20 cellular contexts compared by ENCODE assay signal in genomic region chr13:73850104-73850898, GRCh38.
"Had no signal": no experiment of that assay in that cellular context is flagged by ENCODE, and none has a peak within 500 bp of the region (broad histone marks: within the 10 kb centered on the region; RNA-seq: fewer than 3 reads in every experiment).

No MANE protein-coding gene starts in this region.

- H3K27ac ChIP-seq: foreskin keratinocyte, left ventricle myocardium inferior, transverse colon had no signal

- H3K9me3 Mint-ChIP-seq: activated B cell treated with CpG ODN at 0.5 μM for 24 hours; T-helper 1 cell treated with Interleukin-12 subunit alpha and Interleukin-12 subunit beta and Interleukin-4 antibody, amounts not matched to agents 30 μg/mL and 1 μg/mL, for 36 hours had no signal

- H3K36me3 ChIP-seq: transverse colon had no signal

- H3K27me3 Mint-ChIP-seq: activated B cell treated with CpG ODN at 0.5 μM for 24 hours; activated naive CD8-positive, alpha-beta T cell; naive thymus-derived CD4-positive, alpha-beta T cell had no signal

- H3K4me3 ChIP-seq: left ventricle myocardium inferior, mucosa of descending colon, transverse colon had no signal

- H3K9me3 ChIP-seq: left ventricle myocardium inferior, mucosa of descending colon, transverse colon had no signal

- H3K27me3 ChIP-seq: foreskin keratinocyte, transverse colon had no signal

- H3K4me1 ChIP-seq: foreskin keratinocyte, transverse colon had no signal

- DNase-seq: activated B cell treated with CpG ODN at 0.5 μM for 24 hours; activated CD4-positive, alpha-beta T cell treated with anti-CD3 and anti-CD28 coated beads for 48 hours; activated CD8-positive, alpha-beta memory T cell treated with anti-CD3 and anti-CD28 coated beads, Interleukin-2, amount 50 U/mL, for 4 hours; activated CD8-positive, alpha-beta T cell treated with anti-CD3 and anti-CD28 coated beads, Interleukin-2, amount 10 ng/mL, durations not matched to agents 7 days and 5 days; activated effector memory CD4-positive, alpha-beta T cell treated with anti-CD3 and anti-CD28 coated beads, Interleukin-2, amount 50 U/mL, for 16 hours; activated T-cell treated with anti-CD3 and anti-CD28 coated beads, Interleukin-2, amount 50 U/mL, for 48 hours; effector CD8-positive, alpha-beta T cell; foreskin keratinocyte; glutamatergic neuron; hypothalamus; left ventricle myocardium inferior; mucosa of descending colon; naive thymus-derived CD4-positive, alpha-beta T cell; posterior cingulate gyrus; retina; stimulated activated CD4-positive, alpha-beta T cell treated with anti-CD3 and anti-CD28 coated beads, Interleukin-4, amount 100 ng/mL, for 1 hour; substantia nigra; transverse colon had no signal

- H3K27ac Mint-ChIP-seq: activated CD8-positive, alpha-beta T cell treated with anti-CD3 and anti-CD28 coated beads, Interleukin-2, amount 10 ng/mL, durations not matched to agents 7 days and 5 days; T-helper 1 cell treated with Interleukin-12 subunit alpha and Interleukin-12 subunit beta and Interleukin-4 antibody, amounts not matched to agents 30 μg/mL and 1 μg/mL, for 36 hours had no signal

- H3K4me3 Mint-ChIP-seq: activated B cell treated with CpG ODN at 0.5 μM for 24 hours; activated CD8-positive, alpha-beta T cell treated with anti-CD3 and anti-CD28 coated beads, Interleukin-2, amount 10 ng/mL, durations not matched to agents 7 days and 5 days; activated naive CD8-positive, alpha-beta T cell; T-helper 1 cell treated with Interleukin-12 subunit alpha and Interleukin-12 subunit beta and Interleukin-4 antibody, amounts not matched to agents 30 μg/mL and 1 μg/mL, for 36 hours had no signal

- ATAC-seq: activated CD8-positive, alpha-beta T cell treated with anti-CD3 and anti-CD28 coated beads, Interleukin-2, amount 10 ng/mL, durations not matched to agents 7 days and 5 days; foreskin keratinocyte; mucosa of descending colon; naive thymus-derived CD4-positive, alpha-beta T cell had no signal
